9 cellular contexts compared by ENCODE assay signal in genomic region chr1:226654046-226654445, GRCh38.
A peak's percentile ranks its signal among the peaks of the same experiment; 100 is the strongest.
DNase-seq lines count a peak whose midpoint lies in the region; ATAC-seq and TF ChIP-seq lines count a peak whose summit lies in the region.
"Had no signal": no experiment of that assay in that cellular context is flagged by ENCODE, and none has a peak within 500 bp of the region (broad histone marks: within the 10 kb centered on the region; RNA-seq: fewer than 3 reads in every experiment).

No MANE protein-coding gene starts in this region.

- H3K9ac ChIP-seq in neuronal stem cell (ENCODE audit: low read depth, low read length, poor library complexity) = peak overlapping the region; percentile 83

- TF ChIP-seq POLR2A in esophagus squamous epithelium (IDR thresholded peaks at IDR 0.05) = no peak

- no peak for ATAC-seq in effector memory CD8-positive, alpha-beta T cell (replicated peaks)
- no peak for ATAC-seq in HG03439 (IDR thresholded peaks at IDR 0.05; ENCODE audit: unreplicated experiment)

- no peaks in the 10 kb centered on the region for H3K9me3 Mint-ChIP-seq in effector memory CD8-positive, alpha-beta T cell

- WGBS in neuronal stem cell (ENCODE audit: extremely low coverage in 2 of 2, insufficient read length in 2 of 2, insufficient replicate concordance in 1 of 2), 2 donors = no CpG with 5 or more reads among the region's 7 CpGs
- 32 to 65% methylated on average over 6 to 7 of the region's 7 CpGs for WGBS in esophagus squamous epithelium, 2 donors

- H3K4me3 ChIP-seq in neuronal stem cell (ENCODE audit: low read length in 2 of 2) = no peak overlapping the region
- no peak overlapping the region for H3K4me3 ChIP-seq in esophagus squamous epithelium

- TF ChIP-seq CTCF in esophagus squamous epithelium (IDR thresholded peaks at IDR 0.05) = no peak

- H3K4me1 Mint-ChIP-seq in effector memory CD8-positive, alpha-beta T cell (ENCODE audit: low read depth in 2 of 2) = peaks cover 46 to 49% of the 10 kb centered on the region in 2 donors

- peaks cover 0 to 4% of the 10 kb centered on the region in 2 donors for H3K9me3 ChIP-seq in neuronal stem cell (replicated peaks in 1 of 2; ENCODE audit: control insufficient read depth in 2 of 2, insufficient read depth in 1 of 2, low read depth in 1 of 2, low read length in 2 of 2)
- no peaks in the 10 kb centered on the region for H3K9me3 ChIP-seq in esophagus squamous epithelium

- peak overlapping the region; percentile 98 for H2BK5ac ChIP-seq in neuronal stem cell (ENCODE audit: low read length)

- no peak overlapping the region for H4K91ac ChIP-seq in neuronal stem cell (ENCODE audit: low read depth, low read length, poor library complexity)

- H3K27me3 Mint-ChIP-seq in effector memory CD8-positive, alpha-beta T cell = no peaks in the 10 kb centered on the region

- intact Hi-C loops in esophagus squamous epithelium (cut with DNase I) = no loop called here

- H4K8ac ChIP-seq in neuronal stem cell (ENCODE audit: low read depth, low read length) = no peak overlapping the region

- H3K27me3 ChIP-seq in neuronal stem cell (ENCODE audit: control insufficient read depth in 3 of 3, insufficient read depth in 3 of 3, low read depth in 1 of 3, low read length in 3 of 3) (peaks cover 0 to 3% (median 0%) of the 10 kb centered on the region in 3 experiments), esophagus squamous epithelium (no peaks in the 10 kb centered on the region)

- no peak overlapping the region for H3K4ac ChIP-seq in neuronal stem cell (ENCODE audit: low read length)

- H3K79me1 ChIP-seq in neuronal stem cell (ENCODE audit: low read depth, low read length) = no peaks in the 10 kb centered on the region

- peaks cover 3 to 4% of the 10 kb centered on the region in 2 donors for H3K36me3 ChIP-seq in neuronal stem cell (replicated peaks in 1 of 2; ENCODE audit: control insufficient read depth in 2 of 2, insufficient read depth in 2 of 2, low read length in 2 of 2)
- peaks cover 0 to under 1% (median 0%) of the 10 kb centered on the region in 3 donors for H3K36me3 ChIP-seq in esophagus squamous epithelium

- H3K36me3 Mint-ChIP-seq in effector memory CD8-positive, alpha-beta T cell (ENCODE audit: insufficient read depth) = peaks cover 28% of the 10 kb centered on the region

- no peak overlapping the region for H3K14ac ChIP-seq in neuronal stem cell (ENCODE audit: low read length)

- H3K23ac ChIP-seq in neuronal stem cell (ENCODE audit: low read depth, low read length, poor library complexity) = no peak overlapping the region

- no peak overlapping the region for H3K27ac Mint-ChIP-seq in effector memory CD8-positive, alpha-beta T cell

- H2AK5ac ChIP-seq in neuronal stem cell (ENCODE audit: low read depth, low read length) = no peak overlapping the region

- peaks cover 49 to 62% of the 10 kb centered on the region in 2 donors for H3K4me1 ChIP-seq in neuronal stem cell (ENCODE audit: control insufficient read depth in 2 of 2, insufficient read depth in 1 of 2, low read depth in 1 of 2, low read length in 2 of 2)
- peaks cover 0 to 71% (median 49%) of the 10 kb centered on the region in 3 donors for H3K4me1 ChIP-seq in esophagus squamous epithelium

- H2BK15ac ChIP-seq in neuronal stem cell (ENCODE audit: low read length) = peak overlapping the region; percentile 93

- no peak overlapping the region for H3K4me2 ChIP-seq in neuronal stem cell (ENCODE audit: insufficient read depth, low read length, poor library complexity, severe bottlenecking)

- peak overlapping the region; percentile 97 for H3K27ac ChIP-seq in neuronal stem cell (replicated peaks; ENCODE audit: low read length)
- H3K27ac ChIP-seq in esophagus squamous epithelium = peak overlapping the region in 1 of 4 donors; percentile 61

- H3K4me3 Mint-ChIP-seq in effector memory CD8-positive, alpha-beta T cell = peak overlapping the region; percentile 82 to 93

- H2BK12ac ChIP-seq in neuronal stem cell (ENCODE audit: low read length) = no peak overlapping the region

- H2BK120ac ChIP-seq in neuronal stem cell (ENCODE audit: low read depth, low read length) = peak overlapping the region; percentile 95

- DNase-seq in GM03348 (ENCODE audit: low spot score) (peak; percentile 61), M059J (ENCODE audit: low read depth) (peak; percentile 64), neuronal stem cell (ENCODE audit: low spot score) (peak; percentile 82), NCI-H1417 (lab: John Stamatoyannopoulos, UW) (no peak), esophagus squamous epithelium (lab: John Stamatoyannopoulos, UW) (no peak), GM19240 (ENCODE audit: insufficient read length, low spot score) (no peak)
- no peak for DNase-seq in effector memory CD8-positive, alpha-beta T cell
- DNase-seq: stimulated activated CD4-positive, alpha-beta T cell treated with anti-CD3 and anti-CD28 coated beads, Interleukin-12 subunit alpha, Interleukin-12 subunit beta, amount 100 ng/mL, for 4 hours had no signal

- H2AFZ ChIP-seq in neuronal stem cell (ENCODE audit: low read length) = peak overlapping the region; percentile 66

- peak overlapping the region; percentile 96 for H3K18ac ChIP-seq in neuronal stem cell (ENCODE audit: low read length)

Comparison
In these comparisons a context has a peak if more than half of its experiments do, and no peak if none do; other contexts are left out.
1. DNase-seq: peak in GM03348 (single experiment), M059J (single experiment) and neuronal stem cell (single experiment); none in effector memory CD8-positive, alpha-beta T cell (0 of 3), NCI-H1417 (0 of 3), esophagus squamous epithelium (single experiment) and GM19240 (single experiment).